In genomic region chr14:77469041-77469440, GRCh38 we compare ENCODE assay signal across 18 cellular contexts. TPM values are rescaled to one million over a fixed set of nuclear protein-coding genes. Genes with fewer than 3 reads are reported as not detected.
"Had no signal": no experiment of that assay in that cellular context is flagged by ENCODE, and none has a peak within 500 bp of the region (broad histone marks: within the 10 kb centered on the region; RNA-seq: fewer than 3 reads in every experiment).

No MANE protein-coding gene starts in this region.

- H3K27ac ChIP-seq: gastroesophageal sphincter, left lung, neutrophil, parathyroid adenoma, vagina had no signal

- H3K4me1 Mint-ChIP-seq: brain; naive thymus-derived CD4-positive, alpha-beta T cell; stimulated activated memory B cell treated with anti-CD40 and anti-IgM and Interleukin-4, amounts not matched to agents 10 μg/mL and 1 μg/mL and 100 μg/mL, for 72 hours had no signal

- H3K9ac ChIP-seq: parathyroid adenoma had no signal

- H3K9me3 ChIP-seq: gastroesophageal sphincter, left lung, neutrophil, vagina had no signal

- ATAC-seq: gastroesophageal sphincter; left lung; naive thymus-derived CD4-positive, alpha-beta T cell; stimulated activated memory B cell treated with anti-CD40 and anti-IgM and Interleukin-4, amounts not matched to agents 10 μg/mL and 1 μg/mL and 100 μg/mL, for 72 hours had no signal

- FAIRE-seq: islet of Langerhans had no signal

- H3K27me3 Mint-ChIP-seq: dendritic cell treated with granulocyte-macrophage colony-stimulating factor and Interleukin-4, amounts not matched to agents 40 ng/mL and 50 ng/mL, for 4 days; naive thymus-derived CD4-positive, alpha-beta T cell; stimulated activated memory B cell treated with anti-CD40 and anti-IgM and Interleukin-4, amounts not matched to agents 10 μg/mL and 1 μg/mL and 100 μg/mL, for 72 hours had no signal

- H3K27ac Mint-ChIP-seq: activated naive CD4-positive, alpha-beta T cell treated with anti-CD3 and anti-CD28 coated beads for 36 hours; activated T-helper 1 cell treated with anti-CD3 and anti-CD28 coated beads, Interleukin-12 subunit alpha, Interleukin-12 subunit beta, Interleukin-2, Interleukin-4 antibody, amounts not matched to agents 30 ng/mL and 10 ng/mL and 1 ng/mL, durations not matched to agents 14 hours and 24 hours and 36 hours; dendritic cell treated with granulocyte-macrophage colony-stimulating factor and Interleukin-4, amounts not matched to agents 40 ng/mL and 50 ng/mL, for 4 days; stimulated activated memory B cell treated with anti-CD40 and anti-IgM and Interleukin-4, amounts not matched to agents 10 μg/mL and 1 μg/mL and 100 μg/mL, for 72 hours had no signal

- H3K4me1 ChIP-seq: gastroesophageal sphincter, left lung, parathyroid adenoma, vagina had no signal

- H3K9me3 Mint-ChIP-seq: activated naive CD4-positive, alpha-beta T cell treated with anti-CD3 and anti-CD28 coated beads for 36 hours; activated T-helper 1 cell treated with anti-CD3 and anti-CD28 coated beads, Interleukin-12 subunit alpha, Interleukin-12 subunit beta, Interleukin-2, Interleukin-4 antibody, amounts not matched to agents 30 ng/mL and 10 ng/mL and 1 ng/mL, durations not matched to agents 14 hours and 24 hours and 36 hours; dendritic cell treated with granulocyte-macrophage colony-stimulating factor and Interleukin-4, amounts not matched to agents 40 ng/mL and 50 ng/mL, for 4 days; naive thymus-derived CD4-positive, alpha-beta T cell; stimulated activated memory B cell treated with anti-CD40 and anti-IgM and Interleukin-4, amounts not matched to agents 10 μg/mL and 1 μg/mL and 100 μg/mL, for 72 hours had no signal

- H3K4me3 Mint-ChIP-seq: activated naive CD4-positive, alpha-beta T cell treated with anti-CD3 and anti-CD28 coated beads for 36 hours; activated T-helper 1 cell treated with anti-CD3 and anti-CD28 coated beads, Interleukin-12 subunit alpha, Interleukin-12 subunit beta, Interleukin-2, Interleukin-4 antibody, amounts not matched to agents 30 ng/mL and 10 ng/mL and 1 ng/mL, durations not matched to agents 14 hours and 24 hours and 36 hours; brain; dendritic cell treated with granulocyte-macrophage colony-stimulating factor and Interleukin-4, amounts not matched to agents 40 ng/mL and 50 ng/mL, for 4 days; naive thymus-derived CD4-positive, alpha-beta T cell; stimulated activated memory B cell treated with anti-CD40 and anti-IgM and Interleukin-4, amounts not matched to agents 10 μg/mL and 1 μg/mL and 100 μg/mL, for 72 hours had no signal

- H3K79me2 ChIP-seq: parathyroid adenoma had no signal

- DNase-seq: activated CD4-positive, alpha-beta T cell treated with anti-CD3 and anti-CD28 coated beads, Interleukin-2, amount 50 U/mL, for 1 hour; activated naive CD4-positive, alpha-beta T cell treated with anti-CD3 and anti-CD28 coated beads for 36 hours; amniotic stem cell; effector memory CD4-positive, alpha-beta T cell; naive thymus-derived CD4-positive, alpha-beta T cell; stimulated activated CD4-positive, alpha-beta T cell treated with anti-CD3 and anti-CD28 coated beads, Interleukin-2, amount 100 ng/mL, for 48 hours had no signal

- H3K27me3 ChIP-seq: gastroesophageal sphincter, left lung, neutrophil, vagina had no signal

- H3K4me3 ChIP-seq: gastroesophageal sphincter, left lung, vagina had no signal

- H2AFZ ChIP-seq: parathyroid adenoma had no signal

RNA-seq across cellular contexts. Expression of gene ISM2, which starts 29.6 kb away (rescaled TPM):
- total RNA-seq: activated CD8-positive, alpha-beta memory T cell treated with anti-CD3 and anti-CD28 coated beads for 36 hours; activated naive CD4-positive, alpha-beta T cell treated with anti-CD3 and anti-CD28 coated beads for 36 hours; left lung; naive thymus-derived CD4-positive, alpha-beta T cell; T-helper 2 cell treated with Interferon-gamma antibody and Interleukin-4, amounts not matched to agents 100 ng/mL and 5 ng/mL, for 36 hours had no signal
- polyA plus RNA-seq: naive thymus-derived CD4-positive, alpha-beta T cell had no signal

RNA-seq across cellular contexts. Expression of gene NOXRED1, which starts 45.7 kb away (rescaled TPM):
- total RNA-seq: gastroesophageal sphincter, vagina had no signal
- polyA plus RNA-seq: naive thymus-derived CD4-positive, alpha-beta T cell had no signal
